Comparison of ENCODE assay signal across 31 cellular contexts in genomic region chrX:53666171-53666570, GRCh38.
"Had no signal": no experiment of that assay in that cellular context is flagged by ENCODE, and none has a peak within 500 bp of the region (broad histone marks: within the 10 kb centered on the region; RNA-seq: fewer than 3 reads in every experiment).

No MANE protein-coding gene starts in this region.

- H3K27me3 ChIP-seq: ascending aorta, brain microvascular endothelial cell, right lobe of liver, stomach, suprapubic skin, tibial artery, upper lobe of right lung had no signal

- H3K27ac Mint-ChIP-seq: activated CD4-positive, alpha-beta T cell treated with anti-CD3 and anti-CD28 coated beads, Interleukin-2, amount 10 ng/mL, durations not matched to agents 7 days and 5 days; activated CD8-positive, alpha-beta T cell treated with anti-CD3 and anti-CD28 coated beads, Interleukin-2, amount 10 ng/mL, durations not matched to agents 7 days and 5 days; activated naive CD4-positive, alpha-beta T cell treated with anti-CD3 and anti-CD28 coated beads, Interleukin-2, amount 50 U/mL, for 72 hours; activated T-helper 17 cell treated with anti-CD3 and anti-CD28 coated beads, Interleukin-2, amount 50 U/mL, for 72 hours; stimulated activated effector memory CD8-positive, alpha-beta T cell treated with anti-CD3 and anti-CD28 coated beads, Interleukin-12 subunit alpha, Interleukin-12 subunit beta, amount 100 ng/mL, for 72 hours; T-helper 1 cell treated with Interleukin-12 subunit alpha and Interleukin-12 subunit beta and Interleukin-4 antibody, amounts not matched to agents 30 μg/mL and 1 μg/mL, for 36 hours had no signal

- H3K4me2 ChIP-seq: SK-N-SH had no signal

- H3K9me3 ChIP-seq: ascending aorta, lower lobe of right lung, mucosa of descending colon, right lobe of liver, SK-N-SH, stomach, suprapubic skin, tibial artery, upper lobe of right lung had no signal

- DNase-seq: activated CD4-positive, alpha-beta T cell treated with anti-CD3 and anti-CD28 coated beads, Interleukin-2, amount 10 ng/mL, durations not matched to agents 7 days and 5 days; activated CD4-positive, CD25-positive, alpha-beta regulatory T cell treated with anti-CD3 and anti-CD28 coated beads, Interleukin-2, amount 50 U/mL, for 72 hours; activated CD8-positive, alpha-beta T cell treated with anti-CD3 and anti-CD28 coated beads, Interleukin-2, amount 10 ng/mL, durations not matched to agents 7 days and 5 days; activated gamma-delta T cell treated with Interleukin-2 at 50 U/mL for 16 hours; activated T-cell treated with anti-CD3 and anti-CD28 coated beads for 4 hours; brain microvascular endothelial cell; caudate nucleus; foreskin fibroblast; head of caudate nucleus; hippocampal formation; left colon; lower lobe of right lung; mucosa of descending colon; right lobe of liver; SK-N-SH; stimulated activated CD4-positive, alpha-beta T cell treated with anti-CD3 and anti-CD28 coated beads, Interleukin-12 subunit alpha, Interleukin-12 subunit beta, amount 100 ng/mL, for 4 hours; stimulated activated CD4-positive, alpha-beta T cell treated with anti-CD3 and anti-CD28 coated beads, Interleukin-4, amount 100 ng/mL, for 24 hours; stomach; SW 1271; T1000; tibial artery; upper lobe of right lung; WERI-Rb-1 had no signal

- H3K36me3 ChIP-seq: ascending aorta, suprapubic skin, tibial artery had no signal

- H3K9me3 Mint-ChIP-seq: activated CD4-positive, alpha-beta T cell treated with anti-CD3 and anti-CD28 coated beads, Interleukin-2, amount 10 ng/mL, durations not matched to agents 7 days and 5 days; activated naive CD4-positive, alpha-beta T cell treated with anti-CD3 and anti-CD28 coated beads, Interleukin-2, amount 50 U/mL, for 72 hours; activated T-helper 17 cell treated with anti-CD3 and anti-CD28 coated beads, Interleukin-2, amount 50 U/mL, for 72 hours; natural killer cell treated with Interleukin-12 subunit alpha and Interleukin-12 subunit beta and Interleukin-15 and Interleukin-18, amount 100 ng/mL, for 72 hours; stimulated activated effector memory CD8-positive, alpha-beta T cell treated with anti-CD3 and anti-CD28 coated beads, Interleukin-12 subunit alpha, Interleukin-12 subunit beta, amount 100 ng/mL, for 72 hours; T-helper 1 cell treated with Interleukin-12 subunit alpha and Interleukin-12 subunit beta and Interleukin-4 antibody, amounts not matched to agents 30 μg/mL and 1 μg/mL, for 36 hours had no signal

- H3K4me3 Mint-ChIP-seq: activated CD4-positive, alpha-beta T cell treated with anti-CD3 and anti-CD28 coated beads, Interleukin-2, amount 10 ng/mL, durations not matched to agents 7 days and 5 days; activated CD8-positive, alpha-beta T cell treated with anti-CD3 and anti-CD28 coated beads, Interleukin-2, amount 10 ng/mL, durations not matched to agents 7 days and 5 days; activated T-helper 17 cell treated with anti-CD3 and anti-CD28 coated beads, Interleukin-2, amount 50 U/mL, for 72 hours; natural killer cell treated with Interleukin-12 subunit alpha and Interleukin-12 subunit beta and Interleukin-15 and Interleukin-18, amount 100 ng/mL, for 72 hours; stimulated activated effector memory CD8-positive, alpha-beta T cell treated with anti-CD3 and anti-CD28 coated beads, Interleukin-12 subunit alpha, Interleukin-12 subunit beta, amount 100 ng/mL, for 72 hours; T-helper 1 cell treated with Interleukin-12 subunit alpha and Interleukin-12 subunit beta and Interleukin-4 antibody, amounts not matched to agents 30 μg/mL and 1 μg/mL, for 36 hours had no signal

- H3K27ac ChIP-seq: ascending aorta, brain microvascular endothelial cell, lower lobe of right lung, right lobe of liver, stomach, suprapubic skin, tibial artery, upper lobe of right lung, WERI-Rb-1 had no signal

- H3K4me1 ChIP-seq: ascending aorta, lower lobe of right lung, right lobe of liver, suprapubic skin, upper lobe of right lung had no signal

- ATAC-seq: activated CD8-positive, alpha-beta T cell treated with anti-CD3 and anti-CD28 coated beads, Interleukin-2, amount 10 ng/mL, durations not matched to agents 7 days and 5 days; activated naive CD4-positive, alpha-beta T cell treated with anti-CD3 and anti-CD28 coated beads, Interleukin-2, amount 50 U/mL, for 72 hours; activated T-helper 17 cell treated with anti-CD3 and anti-CD28 coated beads, Interleukin-2, amount 50 U/mL, for 72 hours; esophagus mucosa; left colon; lower lobe of right lung; mucosa of descending colon; natural killer cell treated with Interleukin-12 subunit alpha and Interleukin-12 subunit beta and Interleukin-15 and Interleukin-18, amount 100 ng/mL, for 72 hours; right lobe of liver; stimulated activated effector memory CD8-positive, alpha-beta T cell treated with anti-CD3 and anti-CD28 coated beads, Interleukin-12 subunit alpha, Interleukin-12 subunit beta, amount 100 ng/mL, for 72 hours; upper lobe of right lung had no signal

- H3K27me3 Mint-ChIP-seq: activated CD4-positive, alpha-beta T cell treated with anti-CD3 and anti-CD28 coated beads, Interleukin-2, amount 10 ng/mL, durations not matched to agents 7 days and 5 days; activated T-helper 17 cell treated with anti-CD3 and anti-CD28 coated beads, Interleukin-2, amount 50 U/mL, for 72 hours had no signal

- H3K9ac ChIP-seq: SK-N-SH had no signal

- H3K4me3 ChIP-seq: ascending aorta, lower lobe of right lung, mucosa of descending colon, right lobe of liver, stomach, suprapubic skin, tibial artery, upper lobe of right lung had no signal
